In the genomic region with DNA sequence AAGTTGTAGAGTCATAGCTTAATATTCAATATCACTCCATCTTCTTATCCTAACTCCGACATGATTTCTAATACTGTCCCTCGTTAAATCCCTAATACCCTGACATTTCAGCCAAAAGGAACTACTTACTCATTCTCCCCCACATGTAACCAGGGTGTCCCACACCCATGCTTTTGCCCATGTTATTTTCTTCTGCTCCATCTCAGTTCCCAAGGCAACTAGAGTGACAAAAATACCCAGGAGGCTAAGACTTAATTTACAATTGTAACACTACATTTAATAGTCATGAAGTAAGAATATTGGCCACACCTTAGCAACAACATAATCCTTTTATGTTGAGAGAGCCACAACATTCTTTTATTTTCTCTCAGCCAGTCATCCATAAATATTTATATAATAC, we compare ENCODE assay signal across 31 cellular contexts.
DNase-seq lines count a peak whose midpoint lies in the region; ATAC-seq and TF ChIP-seq lines count a peak whose summit lies in the region.
"Had no signal": no experiment of that assay in that cellular context is flagged by ENCODE, and none has a peak within 500 bp of the region (broad histone marks: within the 10 kb centered on the region; RNA-seq: fewer than 3 reads in every experiment).

No MANE protein-coding gene starts in this region.

- TF ChIP-seq CTCF in RWPE1 (conservative IDR thresholded peaks at IDR 0.05; ENCODE audit: low read depth) (no peak), epithelial cell of esophagus (IDR thresholded peaks at IDR 0.05; ENCODE audit: insufficient read depth, low read depth, low read length, missing control alignments) (no peak), retinal pigment epithelial cell (conservative IDR thresholded peaks at IDR 0.05; ENCODE audit: low read depth, low read length) (no peak)

- no peak for ATAC-seq in HG03442 (IDR thresholded peaks at IDR 0.05; ENCODE audit: unreplicated experiment)
- ATAC-seq: activated CD4-positive, CD25-positive, alpha-beta regulatory T cell treated with anti-CD3 and anti-CD28 coated beads, Interleukin-2, amount 50 U/mL, for 24 hours; activated CD8-positive, alpha-beta T cell treated with anti-CD3 and anti-CD28 coated beads for 36 hours; activated T-helper 17 cell treated with anti-CD3 and anti-CD28 coated beads, Interleukin-2, amount 50 U/mL, for 72 hours; CD8-positive, alpha-beta T cell; K562; naive thymus-derived CD8-positive, alpha-beta T cell had no signal

- DNase-seq in NCI-H748 (lab: John Stamatoyannopoulos, UW; ENCODE audit: unreplicated experiment) = peak; percentile 69
- no peak for DNase-seq in NCI-H748 treated with DMSO at 0.1 percent for 48 hours (lab: John Stamatoyannopoulos, UW)
- DNase-seq in RWPE1 (ENCODE audit: low spot score) = peak; percentile 20
- peak; percentile 56 for DNase-seq in epithelial cell of esophagus (ENCODE audit: low read depth)
- peak; percentile 91 for DNase-seq in retinal pigment epithelial cell (ENCODE audit: low read depth)
- no peak for DNase-seq in GM19238 (ENCODE audit: insufficient read length, low spot score)
- no peak for DNase-seq in inferior parietal cortex (ENCODE audit: extremely low spot score)
- DNase-seq: 8988T; activated CD8-positive, alpha-beta T cell treated with anti-CD3 and anti-CD28 coated beads for 36 hours; AML-193; anterior cingulate cortex; CD8-positive, alpha-beta T cell; central memory CD4-positive, alpha-beta T cell; DMS53; endodermal cell; GDM1; midbrain; naive thymus-derived CD8-positive, alpha-beta T cell; NCI-H146; NK-92 treated with Interleukin-12 subunit alpha and Interleukin-12 subunit beta, amount 100 ng/mL, for 24 hours; nucleus accumbens; SIG-M5; small intestine; stimulated activated CD4-positive, alpha-beta T cell treated with anti-CD3 and anti-CD28 coated beads, Interleukin-2, amount 100 ng/mL, for 24 hours; T-helper 1 cell; transverse colon had no signal

- POLR2A ChIA-PET in RWPE1 (lab: Yijun Ruan, JAX; ENCODE audit: low non-redundant PET) = no interaction called here

- H3K4me3 ChIP-seq in epithelial cell of esophagus (ENCODE audit: low read length) (no peak overlapping the region), retinal pigment epithelial cell (ENCODE audit: low read length) (no peak overlapping the region)
- H3K4me3 ChIP-seq: K562, PC-9, transverse colon had no signal

- CTCF ChIA-PET in RWPE1 (lab: Yijun Ruan, JAX) = no interaction called here

- H3K27ac ChIP-seq in RWPE1 = no peak overlapping the region
- H3K27ac ChIP-seq: PC-9, transverse colon had no signal

Comparison
In these comparisons a context has a peak if more than half of its experiments do, and no peak if none do; other contexts are left out.
1. DNase-seq: peak in NCI-H748 (single experiment), RWPE1 (single experiment), epithelial cell of esophagus (single experiment) and retinal pigment epithelial cell (single experiment); none in NCI-H748 treated with DMSO at 0.1 percent for 48 hours (single experiment), GM19238 (single experiment) and inferior parietal cortex (single experiment).